Comparison of ENCODE assay signal across 24 cellular contexts in genomic region chr2:30048636-30049175, GRCh38.
DNase-seq lines count a peak whose midpoint lies in the region; ATAC-seq, FAIRE-seq and TF ChIP-seq lines count a peak whose summit lies in the region.
"Had no signal": no experiment of that assay in that cellular context is flagged by ENCODE, and none has a peak within 500 bp of the region (broad histone marks: within the 10 kb centered on the region; RNA-seq: fewer than 3 reads in every experiment).

No MANE protein-coding gene starts in this region.

- no peak overlapping the region for H3K27ac ChIP-seq in esophagus muscularis mucosa (replicated peaks in 1 of 4)
- H3K27ac ChIP-seq in pancreas = no peak overlapping the region
- H3K27ac ChIP-seq: BLaER1, KMS-11, SJCRH30 had no signal

- H3K4me1 Mint-ChIP-seq in osteocyte (ENCODE audit: unreplicated experiment) = no peaks in the 10 kb centered on the region

- H3K4me1 ChIP-seq in esophagus muscularis mucosa (no peaks in the 10 kb centered on the region), pancreas (no peaks in the 10 kb centered on the region)
- H3K4me1 ChIP-seq: BLaER1, SJCRH30 had no signal

- peaks cover 5% of the 10 kb centered on the region for H3K27me3 Mint-ChIP-seq in osteocyte (ENCODE audit: unreplicated experiment)

- H3K36me3 Mint-ChIP-seq in osteocyte (ENCODE audit: unreplicated experiment) = no peaks in the 10 kb centered on the region

- WGBS in esophagus muscularis mucosa = 46% methylated on average over 8 of the region's 8 CpGs
- WGBS in pancreas, 2 donors = 57 to 62% methylated on average over 8 of the region's 8 CpGs

- H3K9me3 ChIP-seq in esophagus muscularis mucosa = no peaks in the 10 kb centered on the region
- H3K9me3 ChIP-seq in pancreas = no peaks in the 10 kb centered on the region
- H3K9me3 ChIP-seq: BLaER1, SJCRH30 had no signal

- no peak for ATAC-seq in pancreas
- ATAC-seq: HCT116 had no signal

- TF ChIP-seq CTCF in AG10803 (conservative IDR thresholded peaks at IDR 0.05; ENCODE audit: low read length) = no peak
- no peak for TF ChIP-seq CTCF in esophagus muscularis mucosa (IDR thresholded peaks at IDR 0.05)
- TF ChIP-seq CTCF in osteocyte (IDR thresholded peaks at IDR 0.05) = no peak
- no peak for TF ChIP-seq CTCF in pancreas (IDR thresholded peaks at IDR 0.05)

- intact Hi-C loops in esophagus muscularis mucosa (cut with DNase I) = no loop called here
- intact Hi-C loops in pancreas (cut with DNase I) = no loop called here

- H3K4me3 ChIP-seq in AG10803 (ENCODE audit: low read length) (no peak overlapping the region), esophagus muscularis mucosa (no peak overlapping the region), pancreas (no peak overlapping the region)
- H3K4me3 ChIP-seq: BLaER1, SJCRH30 had no signal

- no peak overlapping the region for H3K27ac Mint-ChIP-seq in osteocyte (ENCODE audit: unreplicated experiment)
- H3K27ac Mint-ChIP-seq: CD4-positive, alpha-beta T cell had no signal

- TF ChIP-seq EP300 in esophagus muscularis mucosa (IDR thresholded peaks at IDR 0.05) = no peak

- H3K27me3 ChIP-seq in esophagus muscularis mucosa (peaks cover 0 to 23% (median 0%) of the 10 kb centered on the region in 4 donors), pancreas (no peaks in the 10 kb centered on the region)
- H3K27me3 ChIP-seq: BLaER1, SJCRH30 had no signal

- no peaks in the 10 kb centered on the region for H3K9me3 Mint-ChIP-seq in osteocyte (ENCODE audit: unreplicated experiment)
- H3K9me3 Mint-ChIP-seq: CD4-positive, alpha-beta T cell had no signal

- H3K4me3 Mint-ChIP-seq in osteocyte (ENCODE audit: unreplicated experiment) = no peak overlapping the region
- H3K4me3 Mint-ChIP-seq: CD4-positive, alpha-beta T cell had no signal

- H3K36me3 ChIP-seq in esophagus muscularis mucosa = no peaks in the 10 kb centered on the region
- H3K36me3 ChIP-seq in pancreas = no peaks in the 10 kb centered on the region
- H3K36me3 ChIP-seq: BLaER1, SJCRH30 had no signal

- FAIRE-seq in pancreas (lab: Jason Lieb, UNC) = no peak
- FAIRE-seq: GM18507, H1, HTR-8/SVneo, RCC 7860 had no signal

- DNase-seq in AG10803 (ENCODE audit: low read depth) = peak; percentile 29
- DNase-seq in GM04503 (ENCODE audit: low read depth) = peak; percentile 5
- DNase-seq in esophagus muscularis mucosa (ENCODE audit: extremely low spot score) = peak; percentile 89
- peak; percentile 42 for DNase-seq in osteocyte (ENCODE audit: extremely low spot score, unreplicated experiment)
- DNase-seq in kidney glomerular epithelial cell (lab: John Stamatoyannopoulos, UW) = no peak
- no peak for DNase-seq in pancreas
- no peak for DNase-seq in LoVo (ENCODE audit: low spot score)
- DNase-seq in pons (ENCODE audit: low spot score) = no peak
- DNase-seq: CD4-positive, alpha-beta T cell; COR-L47; DMS79 treated with DMSO at 0.1 percent for 48 hours; IMR-90; NCI-H1694; NCI-H510A; NCI-H774; OCI-M1; SJCRH30 had no signal

- no peak for TF ChIP-seq POLR2A in esophagus muscularis mucosa (IDR thresholded peaks at IDR 0.05; ENCODE audit: low read depth)

Comparison
In these comparisons a context has a peak if more than half of its experiments do, and no peak if none do; other contexts are left out.
1. DNase-seq: peak in AG10803 (single experiment), GM04503 (single experiment), esophagus muscularis mucosa (single experiment) and osteocyte (single experiment); none in kidney glomerular epithelial cell (single experiment), pancreas (0 of 6), LoVo (single experiment) and pons (single experiment).